Comparison of ENCODE assay signal across 19 cellular contexts in genomic region chr5:2257326-2258244, GRCh38.
"Had no signal": no experiment of that assay in that cellular context is flagged by ENCODE, and none has a peak within 500 bp of the region (broad histone marks: within the 10 kb centered on the region; RNA-seq: fewer than 3 reads in every experiment).

No MANE protein-coding gene starts in this region.

- FAIRE-seq: endometrium, frontal cortex, small intestine had no signal

- DNase-seq: cerebellar nuclear complex; effector CD8-positive, alpha-beta T cell; heart left ventricle; hippocampal formation; left colon; mammary epithelial cell; small intestine; stimulated activated CD4-positive, alpha-beta T cell treated with anti-CD3 and anti-CD28 coated beads, Interleukin-12 subunit alpha, Interleukin-12 subunit beta, amount 100 ng/mL, for 4 hours; stimulated activated naive CD4-positive, alpha-beta T cell; stomach; substantia nigra; transverse colon; uterus had no signal

- H3K4me3 ChIP-seq: coronary artery, heart left ventricle, stomach, thoracic aorta, transverse colon, uterus had no signal

- H3K27me3 ChIP-seq: transverse colon, uterus had no signal

- H3K27ac Mint-ChIP-seq: mesothelial cell of epicardium, nephron had no signal

- H3K36me3 ChIP-seq: heart left ventricle, stomach, thoracic aorta, transverse colon, uterus had no signal

- H3K36me3 Mint-ChIP-seq: mesothelial cell of epicardium had no signal

- H3K4me3 Mint-ChIP-seq: mesothelial cell of epicardium, nephron had no signal

- H3K9me3 Mint-ChIP-seq: mesothelial cell of epicardium, nephron had no signal
